Comparison of ENCODE assay signal across 21 cellular contexts in genomic region chr9:132590037-132590317, GRCh38. TPM values are rescaled to one million over a fixed set of nuclear protein-coding genes. Genes with fewer than 3 reads are reported as not detected.
"Had no signal": no experiment of that assay in that cellular context is flagged by ENCODE, and none has a peak within 500 bp of the region (broad histone marks: within the 10 kb centered on the region; RNA-seq: fewer than 3 reads in every experiment).

No MANE protein-coding gene starts in this region.

- H3K4me3 ChIP-seq: cardiac muscle cell, left ventricle myocardium inferior, ovary, sigmoid colon, upper lobe of right lung had no signal

- ATAC-seq: upper lobe of right lung had no signal

- DNase-seq: activated CD4-positive, alpha-beta T cell treated with anti-CD3 and anti-CD28 coated beads for 4 hours; activated CD8-positive, alpha-beta memory T cell treated with anti-CD3 and anti-CD28 coated beads, Interleukin-2, amount 50 U/mL, for 4 hours; activated CD8-positive, alpha-beta T cell treated with anti-CD3 and anti-CD28 coated beads for 36 hours; activated naive CD4-positive, alpha-beta T cell treated with anti-CD3 and anti-CD28 coated beads for 36 hours; effector CD4-positive, alpha-beta T cell; islet precursor cell; left ventricle myocardium inferior; mesendoderm; ovary; sigmoid colon; stimulated activated CD4-positive, alpha-beta T cell treated with anti-CD3 and anti-CD28 coated beads, Interleukin-12 subunit alpha, Interleukin-12 subunit beta, amount 100 ng/mL, for 4 hours; stimulated activated CD4-positive, alpha-beta T cell treated with anti-CD3 and anti-CD28 coated beads, Interleukin-2, amount 100 ng/mL, for 48 hours; stimulated activated CD8-positive, alpha-beta memory T cell treated with anti-CD3 and anti-CD28 coated beads, Interleukin-4, amount 100 ng/mL, for 48 hours; T-cell; testis; upper lobe of right lung had no signal

- H3K9me3 ChIP-seq: left ventricle myocardium inferior, ovary, sigmoid colon, testis, upper lobe of right lung had no signal

- H3K36me3 ChIP-seq: ovary had no signal

- H3K27ac ChIP-seq: cardiac muscle cell, left ventricle myocardium inferior, ovary, sigmoid colon, testis, upper lobe of right lung, VCaP had no signal

RNA-seq across cellular contexts. Expression of gene BARHL1, which starts 7.6 kb away (rescaled TPM):
- total RNA-seq: activated CD8-positive, alpha-beta T cell treated with anti-CD3 and anti-CD28 coated beads for 36 hours; activated naive CD4-positive, alpha-beta T cell treated with anti-CD3 and anti-CD28 coated beads for 36 hours; activated T-helper 1 cell treated with anti-CD3 and anti-CD28 coated beads, Interleukin-12 subunit alpha, Interleukin-12 subunit beta, Interleukin-2, Interleukin-4 antibody, amounts not matched to agents 30 ng/mL and 10 ng/mL and 1 ng/mL, durations not matched to agents 14 hours and 24 hours and 36 hours; cardiac muscle cell; fibroblast of lung; frontal cortex; left ventricle myocardium inferior; ovary; sigmoid colon; T-cell; upper lobe of right lung had no signal
- polyA plus RNA-seq: cardiac muscle cell, fibroblast of lung, ovary, sigmoid colon had no signal
